ENCODE assay signal across 8 cellular contexts in genomic region chr2:25851740-25852503, GRCh38. TPM values are rescaled to one million over a fixed set of nuclear protein-coding genes. Genes with fewer than 3 reads are reported as not detected.
DNase-seq lines count a peak whose midpoint lies in the region; ATAC-seq and TF ChIP-seq lines count a peak whose summit lies in the region.

No MANE protein-coding gene starts in this region.

- DNase-seq in AML-193 (lab: John Stamatoyannopoulos, UW) (peak; percentile 87 to 92), NCI-H226 (peak; percentile 67), activated T-cell treated with anti-CD3 and anti-CD28 coated beads for 4 hours (peak; percentile 7), fibroblast of the aortic adventitia (ENCODE audit: low read depth) (peak; percentile 93), non-pigmented ciliary epithelial cell (ENCODE audit: low read depth) (peak; percentile 83), islet precursor cell (no peak)

- peak; percentile 74 for ATAC-seq in HG02981 (IDR thresholded peaks at IDR 0.05; ENCODE audit: unreplicated experiment)

- H3K4me3 ChIP-seq in GM12875 (ENCODE audit: low read depth, low read length) = no peak overlapping the region
- H3K4me3 ChIP-seq in fibroblast of the aortic adventitia (ENCODE audit: low read depth, low read length) = peak overlapping the region; percentile 31

- TF ChIP-seq CTCF in GM12875 (IDR thresholded peaks at IDR 0.05; ENCODE audit: borderline replicate concordance, insufficient read depth, low read depth, low read length) (peak; percentile 47; the same call in 1 of the 2 replicates), fibroblast of the aortic adventitia (IDR thresholded peaks at IDR 0.05; ENCODE audit: insufficient read depth, low read length) (peak; percentile 58)

RNA-seq across cellular contexts. Expression of gene ASXL2, which starts 26.4 kb away (rescaled TPM):
- total RNA-seq in fibroblast of the aortic adventitia (ENCODE audit: low replicate concordance) = 11.7 and 22.0 TPM in 2 replicates
